ENCODE assay signal across 13 cellular contexts in genomic region chr7:16905300-16906044, GRCh38. TPM values are rescaled to one million over a fixed set of nuclear protein-coding genes. Genes with fewer than 3 reads are reported as not detected.
A peak's percentile ranks its signal among the peaks of the same experiment; 100 is the strongest.
DNase-seq lines count a peak whose midpoint lies in the region; ATAC-seq and TF ChIP-seq lines count a peak whose summit lies in the region.
"Had no signal": no experiment of that assay in that cellular context is flagged by ENCODE, and none has a peak within 500 bp of the region (broad histone marks: within the 10 kb centered on the region; RNA-seq: fewer than 3 reads in every experiment).

No MANE protein-coding gene starts in this region.

- no peaks in the 10 kb centered on the region for H3K27me3 ChIP-seq in iPS-18a (ENCODE audit: control insufficient read depth, insufficient read depth, low read length)
- no peaks in the 10 kb centered on the region for H3K27me3 ChIP-seq in left ventricle myocardium inferior (ENCODE audit: low read depth)
- H3K27me3 ChIP-seq: sigmoid colon had no signal

- H3K4me3 Mint-ChIP-seq in type B pancreatic cell, result peak overlapping the region; percentile 65
- H3K4me3 Mint-ChIP-seq: activated T-cell treated with anti-CD3 and anti-CD28 coated beads, Interleukin-2, amount 50 U/mL, for 4 hours had no signal

- H3K36me3 Mint-ChIP-seq in type B pancreatic cell, result no peaks in the 10 kb centered on the region

- TF ChIP-seq CTCF in astrocyte of the cerebellum (IDR thresholded peaks at IDR 0.05; ENCODE audit: low read depth, low read length, missing control alignments), result no peak
- no peak for TF ChIP-seq CTCF in type B pancreatic cell (conservative IDR thresholded peaks at IDR 0.05)
- no peak for TF ChIP-seq CTCF in left ventricle myocardium inferior (IDR thresholded peaks at IDR 0.05; ENCODE audit: borderline replicate concordance)

- H3K4me1 Mint-ChIP-seq in type B pancreatic cell (ENCODE audit: unreplicated experiment), result peaks cover 17% of the 10 kb centered on the region

- H3K9me3 Mint-ChIP-seq in type B pancreatic cell, result peaks cover 7% of the 10 kb centered on the region

- DNase-seq in DMS53 (lab: John Stamatoyannopoulos, UW) (peak; percentile 28), DMS53 treated with DMSO at 0.1 percent for 48 hours (lab: John Stamatoyannopoulos, UW; ENCODE audit: unreplicated experiment) (no peak), astrocyte of the cerebellum (ENCODE audit: low read depth) (peak; percentile 78), type B pancreatic cell (ENCODE audit: extremely low spot score, unreplicated experiment) (no peak), left ventricle myocardium inferior (no peak), left lobe of liver (ENCODE audit: low spot score) (no peak), AG08395 (ENCODE audit: low spot score) (no peak)
- DNase-seq: activated T-cell treated with anti-CD3 and anti-CD28 coated beads, Interleukin-2, amount 50 U/mL, for 4 hours; sigmoid colon had no signal

- no peaks in the 10 kb centered on the region for H3K27me3 Mint-ChIP-seq in type B pancreatic cell

- H3K4me3 ChIP-seq in astrocyte of the cerebellum (ENCODE audit: low read depth, low read length), result no peak overlapping the region
- H3K4me3 ChIP-seq in iPS-18a (ENCODE audit: low read length), result peak overlapping the region; percentile 30
- H3K4me3 ChIP-seq in left ventricle myocardium inferior, result no peak overlapping the region
- H3K4me3 ChIP-seq: sigmoid colon had no signal

- in situ Hi-C loops in astrocyte of the cerebellum (cut with HindIII; ENCODE audit: low sequenced_read_pairs), result no loop called here

- no peak for ATAC-seq in left lobe of liver
- ATAC-seq: activated T-cell treated with anti-CD3 and anti-CD28 coated beads, Interleukin-2, amount 50 U/mL, for 4 hours had no signal

- H3K4me1 ChIP-seq in iPS-18a (ENCODE audit: control insufficient read depth, low read depth, low read length) (peaks cover 14% of the 10 kb centered on the region), left ventricle myocardium inferior (no peaks in the 10 kb centered on the region)

- no peaks in the 10 kb centered on the region for H3K36me3 ChIP-seq in iPS-18a (ENCODE audit: control insufficient read depth, low read depth, low read length)
- no peaks in the 10 kb centered on the region for H3K36me3 ChIP-seq in left ventricle myocardium inferior
- H3K36me3 ChIP-seq: sigmoid colon had no signal

- H3K9me3 ChIP-seq in iPS-18a (ENCODE audit: control insufficient read depth, low read depth, low read length), result no peaks in the 10 kb centered on the region
- peaks cover 16% of the 10 kb centered on the region for H3K9me3 ChIP-seq in left ventricle myocardium inferior (replicated peaks)

- no peak overlapping the region for H3K9ac ChIP-seq in iPS-18a (ENCODE audit: low read length)

- peak overlapping the region; percentile 60 for H3K27ac Mint-ChIP-seq in type B pancreatic cell

- H3K27ac ChIP-seq in iPS-18a (ENCODE audit: low read length), result no peak overlapping the region
- no peak overlapping the region for H3K27ac ChIP-seq in left ventricle myocardium inferior (replicated peaks)
- H3K27ac ChIP-seq: 22Rv1, RWPE1, sigmoid colon had no signal

- intact Hi-C loops in left ventricle myocardium inferior (cut with micrococcal nuclease), result no loop called here

RNA-seq across cellular contexts. Expression of gene AGR3, which starts 23.7 kb away (rescaled TPM):
- 5.2 and 10.4 TPM in 2 replicates for total RNA-seq in type B pancreatic cell (ENCODE audit: low replicate concordance)
- not detected for total RNA-seq in left ventricle myocardium inferior
- 0.28 TPM for total RNA-seq in left lobe of liver
- total RNA-seq: activated T-cell treated with anti-CD3 and anti-CD28 coated beads, Interleukin-2, amount 50 U/mL, for 4 hours; Daoy had no signal

Comparison
In these comparisons a context has a peak if more than half of its experiments do, and no peak if none do; other contexts are left out.
1. DNase-seq: peak in DMS53 (single experiment) and astrocyte of the cerebellum (single experiment); none in DMS53 treated with DMSO at 0.1 percent for 48 hours (single experiment), type B pancreatic cell (single experiment), left ventricle myocardium inferior (single experiment), left lobe of liver (single experiment) and AG08395 (single experiment).